23 cellular contexts compared by ENCODE assay signal in the genomic region with DNA sequence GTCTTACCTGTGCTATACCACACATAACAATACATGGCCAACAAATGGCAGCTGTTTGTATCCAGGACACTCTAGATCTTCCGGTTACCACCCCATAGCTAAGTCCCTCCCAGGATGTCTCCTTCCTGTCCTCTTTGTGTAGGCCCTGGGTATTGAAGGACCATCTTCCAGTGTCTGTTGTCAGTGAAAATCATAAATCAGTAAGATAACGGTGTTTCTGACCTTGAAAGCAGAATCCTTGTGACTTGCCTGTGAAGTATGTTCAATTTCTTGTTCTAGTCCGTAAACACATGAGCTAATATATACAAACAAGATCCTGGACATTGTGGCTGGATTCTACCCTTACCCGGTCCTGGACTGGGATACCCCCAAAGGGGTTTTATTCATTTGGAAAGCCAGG.
A peak's percentile ranks its signal among the peaks of the same experiment; 100 is the strongest.
DNase-seq lines count a peak whose midpoint lies in the region; ATAC-seq and TF ChIP-seq lines count a peak whose summit lies in the region.
"Had no signal": no experiment of that assay in that cellular context is flagged by ENCODE, and none has a peak within 500 bp of the region (broad histone marks: within the 10 kb centered on the region; RNA-seq: fewer than 3 reads in every experiment).

No MANE protein-coding gene starts in this region.

- no peak overlapping the region for H3K4ac ChIP-seq in IMR-90 (ENCODE audit: low read depth, low read length)

- no peaks in the 10 kb centered on the region for H3K9me3 ChIP-seq in IMR-90 (ENCODE audit: control insufficient read depth, insufficient read depth, low read length)
- H3K9me3 ChIP-seq: BE2C, BLaER1 had no signal

- no peak overlapping the region for H3K14ac ChIP-seq in IMR-90 (replicated peaks; ENCODE audit: low read depth, low read length)

- no peak overlapping the region for H3K27ac ChIP-seq in IMR-90 (ENCODE audit: insufficient read depth, low read length)
- H3K27ac ChIP-seq: BLaER1 had no signal

- H3K9me1 ChIP-seq in IMR-90 (ENCODE audit: insufficient read depth, low read length) = peaks cover 3% of the 10 kb centered on the region; the same call in 1 of the 2 replicates

- no peak overlapping the region for H3K23ac ChIP-seq in IMR-90 (ENCODE audit: low read depth, low read length)

- intact Hi-C loops in IMR-90 (cut with micrococcal nuclease) = no loop called here

- DNase-seq in IMR-90 (peak; percentile 37), SK-N-DZ (ENCODE audit: low spot score) (peak; percentile 52), fibroblast of villous mesenchyme (ENCODE audit: low read depth) (peak; percentile 4), NCI-H1930 (lab: John Stamatoyannopoulos, UW) (no peak), LoVo (ENCODE audit: low spot score) (no peak)
- no peak for DNase-seq in activated CD4-positive, alpha-beta T cell treated with anti-CD3 and anti-CD28 coated beads, Interleukin-2, amount 50 U/mL, for 48 hours
- DNase-seq: 8988T; ACHN; BE2C; C1 segment of cervical spinal cord; CD4-positive, alpha-beta memory T cell; CD4-positive, CD25-positive, alpha-beta regulatory T cell; CD8-positive, alpha-beta memory T cell; COR-L47; DMS 273 treated with DMSO at 0.1 percent for 48 hours; DMS153; DMS53; DMS79; DND-41; EL; GDM1 had no signal

- no peak overlapping the region for H2BK15ac ChIP-seq in IMR-90 (ENCODE audit: low read depth, low read length)

- no peak overlapping the region for H3K9ac ChIP-seq in IMR-90 (ENCODE audit: low read depth, low read length)
- H3K9ac ChIP-seq: BLaER1 had no signal

- peaks cover 7% of the 10 kb centered on the region for H3K4me1 ChIP-seq in IMR-90 (ENCODE audit: control insufficient read depth, insufficient read depth, low read length)
- H3K4me1 ChIP-seq: BLaER1 had no signal

- CTCF ChIA-PET in IMR-90 (lab: Yijun Ruan, JAX) = no interaction called here

- no peak overlapping the region for H4K8ac ChIP-seq in IMR-90 (ENCODE audit: low read depth in 2 of 2, low read length in 2 of 2)

- POLR2A ChIA-PET in IMR-90 (lab: Charles Lee; ENCODE audit: unreplicated experiment) = no interaction called here

- no peaks in the 10 kb centered on the region for H4K20me1 ChIP-seq in IMR-90 (ENCODE audit: insufficient read depth, low read length)
- H4K20me1 ChIP-seq: BLaER1 had no signal

- H3K27me3 ChIP-seq in IMR-90 (ENCODE audit: control insufficient read depth, insufficient read depth, low read length) = no peaks in the 10 kb centered on the region
- H3K27me3 ChIP-seq: BE2C, BLaER1 had no signal

- H4K91ac ChIP-seq in IMR-90 (ENCODE audit: insufficient read depth, low read depth, low read length) = no peak overlapping the region

- TF ChIP-seq CTCF in IMR-90 (conservative IDR thresholded peaks at IDR 0.05; ENCODE audit: low read depth, low read length) (no peak), fibroblast of villous mesenchyme (IDR thresholded peaks at IDR 0.05; ENCODE audit: insufficient read depth, low read depth, low read length) (no peak)

- no peak overlapping the region for H2BK5ac ChIP-seq in IMR-90 (ENCODE audit: low read depth, low read length, poor library complexity, severe bottlenecking)

- H2BK20ac ChIP-seq in IMR-90 (ENCODE audit: low read depth, low read length) = 0 out of 2 replicates have a peak overlapping the region, but pooled peaks have one; percentile 29

- no peak overlapping the region for H2AK9ac ChIP-seq in IMR-90 (replicated peaks; ENCODE audit: low read depth, low read length, poor library complexity)

- no peak overlapping the region for H2AFZ ChIP-seq in IMR-90 (replicated peaks; ENCODE audit: low read length, poor library complexity)

- H2BK120ac ChIP-seq in IMR-90 (ENCODE audit: low read depth, low read length) = peak overlapping the region; percentile 24; the same call in 1 of the 2 replicates

- no peak overlapping the region for H3K18ac ChIP-seq in IMR-90 (ENCODE audit: low read depth, low read length)

- H3K36me3 ChIP-seq in IMR-90 (ENCODE audit: control insufficient read depth, insufficient read depth, low read length) = no peaks in the 10 kb centered on the region
- H3K36me3 ChIP-seq: BE2C, BLaER1 had no signal

- H3K56ac ChIP-seq in IMR-90 (ENCODE audit: extremely low read depth, insufficient read depth, low read length) = no peak overlapping the region

- no peak overlapping the region for H3K4me3 ChIP-seq in IMR-90 (ENCODE audit: insufficient read depth, low read depth, low read length)
- no peak overlapping the region for H3K4me3 ChIP-seq in fibroblast of villous mesenchyme (ENCODE audit: low read depth, low read length)
- H3K4me3 ChIP-seq: BLaER1, GM12878 had no signal

- no CpG with 5 or more reads among the region's 4 CpGs for WGBS in IMR-90 (ENCODE audit: extremely low coverage in 2 of 2, insufficient read length in 1 of 2), 2 experiments

- no peak for TF ChIP-seq POLR2A in IMR-90 (IDR thresholded peaks at IDR 0.05; ENCODE audit: low read depth, low read length)

- peak; percentile 43 for ATAC-seq in IMR-90 (ENCODE audit: low read depth)
- ATAC-seq: GM12878 had no signal

- in situ Hi-C loops in IMR-90 (cut with MboI; ENCODE audit: low sequenced_read_pairs) = no loop called here

- BruUV-seq in IMR-90 (replicated peaks; lab: Mats Ljungman, UMichigan) = no TSS peak

- no peak overlapping the region for H3K4me2 ChIP-seq in IMR-90 (ENCODE audit: low read depth, low read length)
- H3K4me2 ChIP-seq: BLaER1 had no signal

- no peak overlapping the region for H2AK5ac ChIP-seq in IMR-90 (ENCODE audit: low read depth, low read length)

- TF ChIP-seq RAD21 in IMR-90 (IDR thresholded peaks at IDR 0.05; ENCODE audit: low read length) = no peak

- H3K79me1 ChIP-seq in IMR-90 (ENCODE audit: low read depth in 1 of 2, low read length in 2 of 2) = no peaks in the 10 kb centered on the region

- no peak overlapping the region for H4K5ac ChIP-seq in IMR-90 (ENCODE audit: low read depth, low read length)

- dilution Hi-C loops in IMR-90 (cut with HindIII; ENCODE audit: low sequenced_read_pairs, unreplicated experiment) = no loop called here

TF ChIP-seq in IMR-90, 13 proteins besides CTCF, POLR2A, EP300 and RAD21:
- TF ChIP-seq NFE2L2 (IDR thresholded peaks at IDR 0.05; ENCODE audit: low read depth, low read length) (no peak), CHD1 (IDR thresholded peaks at IDR 0.05; ENCODE audit: low read depth, low read length) (no peak), SMC3 (IDR thresholded peaks at IDR 0.05; ENCODE audit: low read depth, low read length) (no peak), RFX5 (IDR thresholded peaks at IDR 0.05; ENCODE audit: low read depth, low read length) (no peak), FOS (IDR thresholded peaks at IDR 0.05; ENCODE audit: low read depth, low read length) (no peak), MXI1 (IDR thresholded peaks at IDR 0.05; ENCODE audit: borderline replicate concordance, low read depth, low read length) (no peak), RCOR1 (IDR thresholded peaks at IDR 0.05; ENCODE audit: insufficient replicate concordance, low read length) (no peak), MAFK (IDR thresholded peaks at IDR 0.05; ENCODE audit: low read depth, low read length) (no peak), CEBPB (IDR thresholded peaks at IDR 0.05; ENCODE audit: low read depth, low read length) (no peak), MAZ (IDR thresholded peaks at IDR 0.05; ENCODE audit: borderline replicate concordance, low read depth, low read length) (no peak), BHLHE40 (IDR thresholded peaks at IDR 0.05; ENCODE audit: low read depth, low read length) (no peak)
- TF ChIP-seq, protein P1, sequence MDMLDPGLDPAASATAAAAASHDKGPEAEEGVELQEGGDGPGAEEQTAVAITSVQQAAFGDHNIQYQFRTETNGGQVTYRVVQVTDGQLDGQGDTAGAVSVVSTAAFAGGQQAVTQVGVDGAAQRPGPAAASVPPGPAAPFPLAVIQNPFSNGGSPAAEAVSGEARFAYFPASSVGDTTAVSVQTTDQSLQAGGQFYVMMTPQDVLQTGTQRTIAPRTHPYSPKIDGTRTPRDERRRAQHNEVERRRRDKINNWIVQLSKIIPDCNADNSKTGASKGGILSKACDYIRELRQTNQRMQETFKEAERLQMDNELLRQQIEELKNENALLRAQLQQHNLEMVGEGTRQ (IDR thresholded peaks at IDR 0.05; ENCODE audit: low read depth, low read length) = no peak
- TF ChIP-seq, protein P2, sequence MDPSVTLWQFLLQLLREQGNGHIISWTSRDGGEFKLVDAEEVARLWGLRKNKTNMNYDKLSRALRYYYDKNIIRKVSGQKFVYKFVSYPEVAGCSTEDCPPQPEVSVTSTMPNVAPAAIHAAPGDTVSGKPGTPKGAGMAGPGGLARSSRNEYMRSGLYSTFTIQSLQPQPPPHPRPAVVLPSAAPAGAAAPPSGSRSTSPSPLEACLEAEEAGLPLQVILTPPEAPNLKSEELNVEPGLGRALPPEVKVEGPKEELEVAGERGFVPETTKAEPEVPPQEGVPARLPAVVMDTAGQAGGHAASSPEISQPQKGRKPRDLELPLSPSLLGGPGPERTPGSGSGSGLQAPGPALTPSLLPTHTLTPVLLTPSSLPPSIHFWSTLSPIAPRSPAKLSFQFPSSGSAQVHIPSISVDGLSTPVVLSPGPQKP (IDR thresholded peaks at IDR 0.05; ENCODE audit: borderline replicate concordance, low read depth, low read length) = no peak

Comparison
In these comparisons a context has a peak if more than half of its experiments do, and no peak if none do; other contexts are left out.
1. DNase-seq: peak in IMR-90 (single experiment), SK-N-DZ (single experiment) and fibroblast of villous mesenchyme (single experiment); none in NCI-H1930 (0 of 2), LoVo (single experiment) and activated CD4-positive, alpha-beta T cell treated with anti-CD3 and anti-CD28 coated beads, Interleukin-2, amount 50 U/mL, for 48 hours (0 of 2).